In genomic region chr6:46953921-46954320, GRCh38 we compare ENCODE assay signal across 16 cellular contexts. TPM values are rescaled to one million over a fixed set of nuclear protein-coding genes. Genes with fewer than 3 reads are reported as not detected.
"Had no signal": no experiment of that assay in that cellular context is flagged by ENCODE, and none has a peak within 500 bp of the region (broad histone marks: within the 10 kb centered on the region; RNA-seq: fewer than 3 reads in every experiment).

No MANE protein-coding gene starts in this region.

- H3K4me1 Mint-ChIP-seq: activated naive CD4-positive, alpha-beta T cell treated with anti-CD3 and anti-CD28 coated beads, Interleukin-2, amount 50 U/mL, for 24 hours; stimulated activated naive CD8-positive, alpha-beta T cell treated with anti-CD3 and anti-CD28 coated beads, Interleukin-15, amount 100 ng/mL, for 72 hours had no signal

- H3K9me3 Mint-ChIP-seq: activated naive CD4-positive, alpha-beta T cell treated with anti-CD3 and anti-CD28 coated beads, Interleukin-2, amount 50 U/mL, for 24 hours; dendritic cell treated with granulocyte-macrophage colony-stimulating factor and Interleukin-4, amounts not matched to agents 40 ng/mL and 50 ng/mL, for 4 days; nephron progenitor cell; stimulated activated naive CD8-positive, alpha-beta T cell treated with anti-CD3 and anti-CD28 coated beads, Interleukin-15, amount 100 ng/mL, for 72 hours had no signal

- H3K4me3 ChIP-seq: ascending aorta had no signal

- H3K9me3 ChIP-seq: ascending aorta had no signal

- H3K27ac Mint-ChIP-seq: activated naive CD4-positive, alpha-beta T cell treated with anti-CD3 and anti-CD28 coated beads, Interleukin-2, amount 50 U/mL, for 24 hours; dendritic cell treated with granulocyte-macrophage colony-stimulating factor and Interleukin-4, amounts not matched to agents 40 ng/mL and 50 ng/mL, for 4 days; nephron progenitor cell; stimulated activated naive CD8-positive, alpha-beta T cell treated with anti-CD3 and anti-CD28 coated beads, Interleukin-15, amount 100 ng/mL, for 72 hours; type B pancreatic cell had no signal

- H3K27me3 ChIP-seq: ascending aorta had no signal

- H3K27ac ChIP-seq: ascending aorta, WERI-Rb-1 had no signal

- H3K4me3 Mint-ChIP-seq: activated naive CD4-positive, alpha-beta T cell treated with anti-CD3 and anti-CD28 coated beads, Interleukin-2, amount 50 U/mL, for 24 hours; dendritic cell treated with granulocyte-macrophage colony-stimulating factor and Interleukin-4, amounts not matched to agents 40 ng/mL and 50 ng/mL, for 4 days; nephron progenitor cell; stimulated activated naive CD8-positive, alpha-beta T cell treated with anti-CD3 and anti-CD28 coated beads, Interleukin-15, amount 100 ng/mL, for 72 hours; type B pancreatic cell had no signal

- ATAC-seq: stimulated activated naive CD8-positive, alpha-beta T cell treated with anti-CD3 and anti-CD28 coated beads, Interleukin-15, amount 100 ng/mL, for 72 hours had no signal

- H3K36me3 Mint-ChIP-seq: activated naive CD4-positive, alpha-beta T cell treated with anti-CD3 and anti-CD28 coated beads, Interleukin-2, amount 50 U/mL, for 24 hours; type B pancreatic cell had no signal

- H3K4me1 ChIP-seq: ascending aorta had no signal

- H3K36me3 ChIP-seq: ascending aorta, WERI-Rb-1 had no signal

- DNase-seq: activated CD4-positive, alpha-beta T cell treated with anti-CD3 and anti-CD28 coated beads for 1 hour; activated gamma-delta T cell; effector CD8-positive, alpha-beta T cell; nephron progenitor cell; nucleus accumbens; posterior cingulate gyrus; retina; stimulated activated naive CD8-positive, alpha-beta T cell treated with anti-CD3 and anti-CD28 coated beads, Interleukin-15, amount 100 ng/mL, for 72 hours; SW 1271; T-helper 2 cell; WERI-Rb-1 had no signal

RNA-seq across cellular contexts. Expression of gene ADGRF5, which starts 32.2 kb away (rescaled TPM):
- polyA plus RNA-seq: keratinocyte had no signal
